Comparison of ENCODE assay signal across 22 cellular contexts in genomic region chr13:41259875-41260501, GRCh38. TPM values are rescaled to one million over a fixed set of nuclear protein-coding genes. Genes with fewer than 3 reads are reported as not detected.
DNase-seq lines count a peak whose midpoint lies in the region; TF ChIP-seq lines count a peak whose summit lies in the region.
"Had no signal": no experiment of that assay in that cellular context is flagged by ENCODE, and none has a peak within 500 bp of the region (broad histone marks: within the 10 kb centered on the region; RNA-seq: fewer than 3 reads in every experiment).

No MANE protein-coding gene starts in this region.

- no peak overlapping the region for H4K8ac ChIP-seq in mesendoderm (ENCODE audit: low read depth, low read length)

- CTCF ChIA-PET in RWPE1 (lab: Yijun Ruan, JAX): interaction anchor here (0.5 kb wide), 1 partner anchor 170 kb away, joined by 3 read pairs; no protein-coding TSS in a partner anchor

- H3K4me2 ChIP-seq in mesendoderm (ENCODE audit: low read length): no peak overlapping the region
- H3K4me2 ChIP-seq: PC-9 had no signal

- H3K4ac ChIP-seq in mesendoderm (ENCODE audit: low read depth, low read length): no peak overlapping the region

- no peak overlapping the region for H3K56ac ChIP-seq in mesendoderm (ENCODE audit: low read length)

- TF ChIP-seq CTCF in RWPE1 (conservative IDR thresholded peaks at IDR 0.05; ENCODE audit: low read depth): no peak
- TF ChIP-seq CTCF in liver (IDR thresholded peaks at IDR 0.05; ENCODE audit: low read depth, low read length, missing input control): no peak

- H2BK5ac ChIP-seq in mesendoderm (ENCODE audit: low read length): no peak overlapping the region

- no peak overlapping the region for H3K18ac ChIP-seq in mesendoderm (ENCODE audit: low read length)

- H3K36me3 ChIP-seq in liver (ENCODE audit: control insufficient read depth in 4 of 4, insufficient read depth in 3 of 4, low read depth in 1 of 4, low read length in 3 of 4): peaks cover 0 to 2% (median under 1%) of the 10 kb centered on the region in 4 donors
- H3K36me3 ChIP-seq in mesendoderm (ENCODE audit: control insufficient read depth, insufficient read depth, low read length): no peaks in the 10 kb centered on the region

- peaks cover 2 to 27% (median 10%) of the 10 kb centered on the region in 4 donors for H3K4me1 ChIP-seq in liver (ENCODE audit: control insufficient read depth in 4 of 4, insufficient read depth in 4 of 4, low read length in 3 of 4)
- no peaks in the 10 kb centered on the region for H3K4me1 ChIP-seq in mesendoderm (ENCODE audit: control insufficient read depth, low read depth, low read length)

- 37% methylated on average over 6 of the region's 6 CpGs for WGBS in liver
- WGBS in mesendoderm (ENCODE audit: extremely low coverage, insufficient coverage, low lambda C conversion rate): no CpG with 5 or more reads among the region's 6 CpGs

- no peak overlapping the region for H4K5ac ChIP-seq in mesendoderm (ENCODE audit: low read length)

- no peak overlapping the region for H3K9ac ChIP-seq in liver (ENCODE audit: low read depth in 1 of 2, low read length in 2 of 2)
- H3K9ac ChIP-seq in mesendoderm (ENCODE audit: low read length): no peak overlapping the region
- H3K9ac ChIP-seq: GM23248 had no signal

- H3K9me3 ChIP-seq in liver (ENCODE audit: control insufficient read depth in 4 of 4, low read length in 3 of 4): no peaks in the 10 kb centered on the region

- POLR2A ChIA-PET in RWPE1 (lab: Yijun Ruan, JAX; ENCODE audit: low non-redundant PET): no interaction called here

- H3K79me1 ChIP-seq in mesendoderm (ENCODE audit: low read length): no peaks in the 10 kb centered on the region

- H3K27ac ChIP-seq in RWPE1 (no peak overlapping the region), epithelial cell of prostate (peak overlapping the region; percentile 38), liver (ENCODE audit: low read depth in 1 of 2, low read length in 2 of 2) (peak overlapping the region; percentile 55 to 57), mesendoderm (ENCODE audit: low read depth, low read length) (no peak overlapping the region)
- H3K27ac ChIP-seq: GM23248, PC-9 had no signal

- TF ChIP-seq RAD21 in liver (IDR thresholded peaks at IDR 0.05): peak in 1 of 2 donors; percentile 12

- no peak overlapping the region for H2BK15ac ChIP-seq in mesendoderm (replicated peaks; ENCODE audit: low read depth)

- DNase-seq in DMS79 (lab: John Stamatoyannopoulos, UW) (peak; percentile 18), RWPE1 (ENCODE audit: low spot score) (peak; percentile 30), epithelial cell of prostate (ENCODE audit: low read depth, low spot score) (peak; percentile 69), mesendoderm (no peak)
- no peak for DNase-seq in activated CD4-positive, CD25-positive, alpha-beta regulatory T cell treated with anti-CD3 and anti-CD28 coated beads, Interleukin-2, amount 50 U/mL, for 72 hours
- no peak for DNase-seq in stimulated activated CD4-positive, alpha-beta T cell treated with anti-CD3 and anti-CD28 coated beads, Interleukin-4, amount 100 ng/mL, for 24 hours
- DNase-seq in stimulated activated CD4-positive, alpha-beta T cell treated with anti-CD3 and anti-CD28 coated beads, Interleukin-15, amount 100 ng/mL, for 24 hours: no peak
- DNase-seq: DMS153; GM23248; H9; Karpas-422; NCI-H1105 treated with DMSO at 0.1 percent for 48 hours; NCI-H146; NCI-H1930; NCI-H2107; NCI-H446 treated with DMSO at 0.1 percent for 48 hours; NCI-H526; NCI-H82; NK-92 treated with Interleukin-12 subunit alpha and Interleukin-12 subunit beta, amount 100 ng/mL, for 24 hours; PC-9; SHP77 had no signal

- no peak overlapping the region for H3K23ac ChIP-seq in mesendoderm (ENCODE audit: low read length)

- H3K4me3 ChIP-seq in liver (ENCODE audit: low read depth in 1 of 3, low read length in 3 of 3): no peak overlapping the region
- H3K4me3 ChIP-seq in mesendoderm (ENCODE audit: low read length): no peak overlapping the region
- H3K4me3 ChIP-seq: GM23248, PC-9 had no signal

- H3K79me2 ChIP-seq in mesendoderm (ENCODE audit: control insufficient read depth, insufficient read depth, low read length): no peaks in the 10 kb centered on the region

- no peak overlapping the region for H2BK120ac ChIP-seq in mesendoderm (ENCODE audit: low read depth, low read length)

- no peak overlapping the region for H2AK5ac ChIP-seq in mesendoderm (ENCODE audit: low read length)

- H3K27me3 ChIP-seq in liver (ENCODE audit: control insufficient read depth in 4 of 4, insufficient read depth in 4 of 4, low read length in 3 of 4) (no peaks in the 10 kb centered on the region), mesendoderm (ENCODE audit: insufficient read depth, low read length, poor library complexity) (no peaks in the 10 kb centered on the region)

TF ChIP-seq in liver, 16 proteins besides CTCF, POLR2A, EP300 and RAD21:
- TF ChIP-seq HNF4A (conservative IDR thresholded peaks at IDR 0.05) (peak; percentile 76 to 87), HNF4G (IDR thresholded peaks at IDR 0.05) (peak; percentile 72), FOXA2 (IDR thresholded peaks at IDR 0.05) (peak; percentile 91), SP1 (IDR thresholded peaks at IDR 0.05) (peak; percentile 82), GABPA (IDR thresholded peaks at IDR 0.05 in 1 of 2, conservative IDR thresholded peaks at IDR 0.05 in 1 of 2) (peak in 1 of 2 donors; percentile 9), JUND (IDR thresholded peaks at IDR 0.05) (peak in 1 of 2 donors; percentile 26), FOXA1 (IDR thresholded peaks at IDR 0.05) (peak; percentile 67), REST (IDR thresholded peaks at IDR 0.05) (peak; percentile 18), RXRA (IDR thresholded peaks at IDR 0.05) (peak; percentile 16 to 27), NR2F2 (IDR thresholded peaks at IDR 0.05) (no peak), TAF1 (conservative IDR thresholded peaks at IDR 0.05) (no peak)
- TF ChIP-seq, protein P1, sequence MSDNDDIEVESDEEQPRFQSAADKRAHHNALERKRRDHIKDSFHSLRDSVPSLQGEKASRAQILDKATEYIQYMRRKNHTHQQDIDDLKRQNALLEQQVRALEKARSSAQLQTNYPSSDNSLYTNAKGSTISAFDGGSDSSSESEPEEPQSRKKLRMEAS (IDR thresholded peaks at IDR 0.05): peak; percentile 31
- TF ChIP-seq, protein P2, sequence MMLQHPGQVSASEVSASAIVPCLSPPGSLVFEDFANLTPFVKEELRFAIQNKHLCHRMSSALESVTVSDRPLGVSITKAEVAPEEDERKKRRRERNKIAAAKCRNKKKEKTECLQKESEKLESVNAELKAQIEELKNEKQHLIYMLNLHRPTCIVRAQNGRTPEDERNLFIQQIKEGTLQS (IDR thresholded peaks at IDR 0.05): no peak
TF ChIP-seq in liver: peak in this region for 10.

RNA-seq across cellular contexts. Expression of gene MTRF1, which starts 3.4 kb away (rescaled TPM):
- total RNA-seq in liver: 10 to 100 TPM; 10.7 to 11.0 TPM
- 1 to 10 TPM; 4.9 to 9.1 TPM for polyA plus RNA-seq in liver
- 12.5 TPM for polyA plus RNA-seq in mesendoderm (2013, experiment 1 of 2)
- polyA plus RNA-seq in mesendoderm (2013, experiment 2 of 2): 12.6 TPM

RNA-seq across cellular contexts. Expression of gene NAA16, which starts 51.1 kb away (rescaled TPM):
- total RNA-seq in liver: 10 to 100 TPM in 1 of 2 donors, 1 to 10 TPM in 1; 8.8 to 11.5 TPM
- polyA plus RNA-seq in liver: 1 to 10 TPM; 2.6 to 9.6 TPM
- polyA plus RNA-seq in mesendoderm (2013, experiment 1 of 2): 26.1 TPM
- 27.6 TPM for polyA plus RNA-seq in mesendoderm (2013, experiment 2 of 2)

Comparison
In these comparisons a context has a peak if more than half of its experiments do, and no peak if none do; other contexts are left out.
1. DNase-seq: peak in DMS79 (single experiment), RWPE1 (single experiment) and epithelial cell of prostate (single experiment); none in activated CD4-positive, CD25-positive, alpha-beta regulatory T cell treated with anti-CD3 and anti-CD28 coated beads, Interleukin-2, amount 50 U/mL, for 72 hours (single experiment), mesendoderm (single experiment), stimulated activated CD4-positive, alpha-beta T cell treated with anti-CD3 and anti-CD28 coated beads, Interleukin-4, amount 100 ng/mL, for 24 hours (single experiment) and stimulated activated CD4-positive, alpha-beta T cell treated with anti-CD3 and anti-CD28 coated beads, Interleukin-15, amount 100 ng/mL, for 24 hours (single experiment).
2. H3K27ac ChIP-seq: peak in epithelial cell of prostate (single experiment) and liver (2 of 2); none in RWPE1 (single experiment) and mesendoderm (single experiment).